3 cellular contexts compared by ENCODE assay signal in genomic region chr21:33897739-33898138, GRCh38.
A peak's percentile ranks its signal among the peaks of the same experiment; 100 is the strongest.
TF ChIP-seq lines count a peak whose summit lies in the region.

No MANE protein-coding gene starts in this region.

TF ChIP-seq in IMR-90, 13 proteins besides CTCF, POLR2A, EP300 and RAD21:
- TF ChIP-seq RFX5 (IDR thresholded peaks at IDR 0.05; ENCODE audit: low read depth, low read length) (no peak), RCOR1 (IDR thresholded peaks at IDR 0.05; ENCODE audit: insufficient replicate concordance, low read length) (no peak), MAFK (IDR thresholded peaks at IDR 0.05; ENCODE audit: low read depth, low read length) (no peak), ELK1 (IDR thresholded peaks at IDR 0.05; ENCODE audit: borderline replicate concordance, low read depth, low read length) (no peak), BHLHE40 (IDR thresholded peaks at IDR 0.05; ENCODE audit: low read depth, low read length) (no peak), NFE2L2 (IDR thresholded peaks at IDR 0.05; ENCODE audit: low read depth, low read length) (no peak), CEBPB (IDR thresholded peaks at IDR 0.05; ENCODE audit: low read depth, low read length) (no peak), MXI1 (IDR thresholded peaks at IDR 0.05; ENCODE audit: borderline replicate concordance, low read depth, low read length) (no peak), MAZ (IDR thresholded peaks at IDR 0.05; ENCODE audit: borderline replicate concordance, low read depth, low read length) (no peak), SMC3 (IDR thresholded peaks at IDR 0.05; ENCODE audit: low read depth, low read length) (no peak), CHD1 (IDR thresholded peaks at IDR 0.05; ENCODE audit: low read depth, low read length) (no peak)

TF ChIP-seq in SK-N-SH, 30 proteins besides CTCF, POLR2A, EP300 and RAD21:
- TF ChIP-seq ELF1 (IDR thresholded peaks at IDR 0.05) = no peak
- no peak for TF ChIP-seq ZBTB33 (IDR thresholded peaks at IDR 0.05; ENCODE audit: borderline replicate concordance, low read depth)
- TF ChIP-seq MAX (IDR thresholded peaks at IDR 0.05; ENCODE audit: low read depth) = no peak
- TF ChIP-seq NRF1 (IDR thresholded peaks at IDR 0.05; ENCODE audit: low read depth, low read length) = no peak
- TF ChIP-seq PBX3 (IDR thresholded peaks at IDR 0.05) = peak; percentile 8; the same call in 1 of the 2 replicates
- TF ChIP-seq CHD2 (IDR thresholded peaks at IDR 0.05; ENCODE audit: low read length, partially characterized antibody) = no peak
- no peak for TF ChIP-seq SIN3A (IDR thresholded peaks at IDR 0.05; ENCODE audit: borderline replicate concordance, low read depth, low read length)
- no peak for TF ChIP-seq JUND (IDR thresholded peaks at IDR 0.05)

TF ChIP-seq in endothelial cell of umbilical vein, 7 proteins besides CTCF, POLR2A, EP300 and RAD21:
- TF ChIP-seq EZH2 (IDR thresholded peaks at IDR 0.05; ENCODE audit: borderline replicate concordance, low read depth, low read length, severe bottlenecking) (no peak), JUN (IDR thresholded peaks at IDR 0.05; ENCODE audit: borderline replicate concordance, insufficient read depth, insufficient read length, low read depth) (peak; percentile 20), FOS (IDR thresholded peaks at IDR 0.05; ENCODE audit: borderline replicate concordance, insufficient read depth, low read length) (peak; percentile 78), MYC (IDR thresholded peaks at IDR 0.05; ENCODE audit: low read depth, low read length) (no peak), POLR2AphosphoS5 (IDR thresholded peaks at IDR 0.05; ENCODE audit: insufficient read depth, low read depth, low read length) (no peak), GATA2 (IDR thresholded peaks at IDR 0.05; ENCODE audit: insufficient read depth, insufficient read length, low read depth, low read length) (no peak)
